In genomic region chr12:111304642-111305071, GRCh38 we compare ENCODE assay signal across 1 cellular context.
TF ChIP-seq lines count a peak whose summit lies in the region.

No MANE protein-coding gene starts in this region.

TF ChIP-seq in HepG2, 621 proteins besides CTCF, POLR2A, EP300 and RAD21 (continued from another document):
- TF ChIP-seq HBP1 (CRISPR knock-in tag; IDR thresholded peaks at IDR 0.05; ENCODE audit: low read depth), result no peak
- TF ChIP-seq BRD4 (CRISPR knock-in tag; IDR thresholded peaks at IDR 0.05), result no peak
- TF ChIP-seq EEA1 (CRISPR knock-in tag; IDR thresholded peaks at IDR 0.05; ENCODE audit: borderline replicate concordance), result no peak
- peak; percentile 93; the same call in 1 of the 2 replicates for TF ChIP-seq TOPORS (CRISPR knock-in tag; IDR thresholded peaks at IDR 0.05)
- TF ChIP-seq NFYC (CRISPR knock-in tag; IDR thresholded peaks at IDR 0.05), result no peak
- TF ChIP-seq TFDP2 (CRISPR knock-in tag; IDR thresholded peaks at IDR 0.05), result no peak
- TF ChIP-seq SETDB1 (CRISPR knock-in tag; IDR thresholded peaks at IDR 0.05; ENCODE audit: borderline replicate concordance), result peak; percentile 98
- no peak for TF ChIP-seq CERS6 (CRISPR knock-in tag; IDR thresholded peaks at IDR 0.05)
- TF ChIP-seq KDM1A (CRISPR knock-in tag; IDR thresholded peaks at IDR 0.05), result no peak
- TF ChIP-seq ZFP36L2 (CRISPR knock-in tag; IDR thresholded peaks at IDR 0.05), result no peak
- TF ChIP-seq SALL2 (CRISPR knock-in tag; IDR thresholded peaks at IDR 0.05), result no peak
- TF ChIP-seq SMYD3 (CRISPR knock-in tag; IDR thresholded peaks at IDR 0.05), result no peak
- TF ChIP-seq POGZ (CRISPR knock-in tag; IDR thresholded peaks at IDR 0.05), result no peak
- no peak for TF ChIP-seq HINFP (CRISPR knock-in tag; IDR thresholded peaks at IDR 0.05; ENCODE audit: low read depth)
- peak; percentile 68 for TF ChIP-seq CBX1 (IDR thresholded peaks at IDR 0.05; ENCODE audit: low read depth)
- no peak for TF ChIP-seq ZNF432 (CRISPR knock-in tag; IDR thresholded peaks at IDR 0.05; ENCODE audit: borderline replicate concordance)
- TF ChIP-seq SALL1 (CRISPR knock-in tag; IDR thresholded peaks at IDR 0.05), result no peak
- no peak for TF ChIP-seq AGO1 (IDR thresholded peaks at IDR 0.05; ENCODE audit: low read depth, low read length, poor library complexity, severe bottlenecking)
- peak; percentile 98 for TF ChIP-seq ZNF280B (CRISPR knock-in tag; IDR thresholded peaks at IDR 0.05; ENCODE audit: borderline replicate concordance)
- no peak for TF ChIP-seq FOXM1 (CRISPR knock-in tag; IDR thresholded peaks at IDR 0.05)
- no peak for TF ChIP-seq DNMT3B (CRISPR knock-in tag; conservative IDR thresholded peaks at IDR 0.05)
- TF ChIP-seq ZBTB44 (CRISPR knock-in tag; IDR thresholded peaks at IDR 0.05), result no peak
- TF ChIP-seq KLF9 (CRISPR knock-in tag; IDR thresholded peaks at IDR 0.05; ENCODE audit: low read depth), result no peak
- TF ChIP-seq ZMYM2 (CRISPR knock-in tag; IDR thresholded peaks at IDR 0.05), result peak; percentile 51; the same call in 1 of the 2 replicates
- no peak for TF ChIP-seq ZNF318 (CRISPR knock-in tag; IDR thresholded peaks at IDR 0.05)
- TF ChIP-seq NBN (conservative IDR thresholded peaks at IDR 0.05), result no peak
- no peak for TF ChIP-seq RBAK (CRISPR knock-in tag; IDR thresholded peaks at IDR 0.05)
- no peak for TF ChIP-seq HNF4G (IDR thresholded peaks at IDR 0.05; ENCODE audit: borderline replicate concordance, low read depth, low read length)
- no peak for TF ChIP-seq HNF4G (CRISPR knock-in tag; IDR thresholded peaks at IDR 0.05; ENCODE audit: borderline replicate concordance, low read depth)
